8 cellular contexts compared by ENCODE assay signal in the genomic region with DNA sequence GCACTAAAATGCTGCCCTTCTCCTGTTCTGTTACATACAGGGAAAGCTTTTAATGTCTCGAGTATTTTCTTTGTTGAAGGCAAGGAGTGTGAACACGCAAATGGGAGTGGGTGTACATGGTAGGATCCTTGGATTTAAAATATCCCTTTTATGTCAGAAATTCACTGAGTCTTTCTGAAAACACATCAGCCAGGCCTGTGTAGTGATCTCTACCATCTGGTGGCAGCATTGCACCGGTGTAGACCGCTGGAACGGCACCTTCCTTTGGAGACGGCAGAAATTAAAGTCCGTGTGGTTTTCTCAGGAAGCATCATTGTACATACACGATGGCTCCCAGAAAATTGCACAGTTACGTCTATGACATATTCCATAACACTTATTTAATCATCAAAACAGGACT.
A peak's percentile ranks its signal among the peaks of the same experiment; 100 is the strongest.
DNase-seq lines count a peak whose midpoint lies in the region; ATAC-seq, FAIRE-seq and TF ChIP-seq lines count a peak whose summit lies in the region.

No MANE protein-coding gene starts in this region.

- no peaks in the 10 kb centered on the region for H3K4me1 Mint-ChIP-seq in activated naive CD4-positive, alpha-beta T cell treated with anti-CD3 and anti-CD28 coated beads, Interleukin-2, amount 10 ng/mL, durations not matched to agents 7 days and 5 days
- peaks cover 0 to 3% of the 10 kb centered on the region in 2 donors for H3K4me1 Mint-ChIP-seq in effector memory CD8-positive, alpha-beta T cell (ENCODE audit: low read depth in 2 of 2)

- no TSS peak for BruUV-seq in K562 (replicated peaks; lab: Mats Ljungman, UMichigan)

- H3K4me3 ChIP-seq in K562 (no peak overlapping the region), suprapubic skin (no peak overlapping the region)

- 3% methylated on average over 8 of the region's 9 CpGs for WGBS in K562 (ENCODE audit: insufficient coverage, low coverage, missing lambda C conversion rate)
- WGBS in suprapubic skin: 14% methylated on average over 9 of the region's 9 CpGs

- no peaks in the 10 kb centered on the region for H3K36me3 ChIP-seq in K562 (ENCODE audit: control insufficient read depth, insufficient read depth, low read length)
- no peaks in the 10 kb centered on the region for H3K36me3 ChIP-seq in suprapubic skin

- H3K9me1 ChIP-seq in K562 (ENCODE audit: control insufficient read depth, insufficient read depth, low read length): no peaks in the 10 kb centered on the region

- H3K4me3 Mint-ChIP-seq in activated naive CD4-positive, alpha-beta T cell treated with anti-CD3 and anti-CD28 coated beads, Interleukin-2, amount 10 ng/mL, durations not matched to agents 7 days and 5 days: no peak overlapping the region
- no peak overlapping the region for H3K4me3 Mint-ChIP-seq in effector memory CD8-positive, alpha-beta T cell

- H3K4me1 ChIP-seq in K562 (replicated peaks in 1 of 2; ENCODE audit: control insufficient read depth in 2 of 2, insufficient read depth in 2 of 2, low read length in 2 of 2) (no peaks in the 10 kb centered on the region), suprapubic skin (no peaks in the 10 kb centered on the region)

- in situ Hi-C loops in K562 (cut with MboI): no loop called here

- FAIRE-seq in K562 (lab: Jason Lieb, UNC): peak; percentile 62

- peaks cover 10% of the 10 kb centered on the region for H3K27me3 Mint-ChIP-seq in activated naive CD4-positive, alpha-beta T cell treated with anti-CD3 and anti-CD28 coated beads, Interleukin-2, amount 10 ng/mL, durations not matched to agents 7 days and 5 days
- H3K27me3 Mint-ChIP-seq in effector memory CD8-positive, alpha-beta T cell: peaks cover 11 to 37% of the 10 kb centered on the region in 2 donors

- no peaks in the 10 kb centered on the region for H4K20me1 ChIP-seq in K562 (replicated peaks; ENCODE audit: control insufficient read depth, insufficient read depth, low read length)

- intact Hi-C loops in K562 (cut with micrococcal nuclease): loop anchor here (5.0 kb wide), 2 partner anchors 127 to 1222 kb away; no protein-coding TSS in a partner anchor
- intact Hi-C loops in posterior cingulate gyrus (cut with DNase I): no loop called here

- TF ChIP-seq CTCF in K562 (IDR thresholded peaks at IDR 0.05 in 2 of 3, conservative IDR thresholded peaks at IDR 0.05 in 1 of 3; ENCODE audit: insufficient read depth in 2 of 3, low read depth in 1 of 3, low read length in 3 of 3) (peak; percentile 47 to 60 (median 57)), suprapubic skin (IDR thresholded peaks at IDR 0.05) (no peak)

- CTCF ChIA-PET in activated naive CD4-positive, alpha-beta T cell treated with anti-CD3 and anti-CD28 coated beads, Interleukin-2, amount 10 ng/mL, durations not matched to agents 7 days and 5 days (lab: Charles Lee): no interaction called here
- CTCF ChIA-PET in K562 (lab: Yijun Ruan, JAX; ENCODE audit: low intra/inter-chr PET ratio): no interaction called here

- H3K27ac ChIP-seq in K562 (ENCODE audit: extremely low read depth, low read depth, low read length) (no peak overlapping the region), suprapubic skin (no peak overlapping the region)

- POLR2A ChIA-PET in K562 (lab: Yijun Ruan, JAX): no interaction called here

- no peak overlapping the region for H3K27ac Mint-ChIP-seq in activated naive CD4-positive, alpha-beta T cell treated with anti-CD3 and anti-CD28 coated beads, Interleukin-2, amount 10 ng/mL, durations not matched to agents 7 days and 5 days
- no peak overlapping the region for H3K27ac Mint-ChIP-seq in effector memory CD8-positive, alpha-beta T cell

- H3K36me3 Mint-ChIP-seq in activated naive CD4-positive, alpha-beta T cell treated with anti-CD3 and anti-CD28 coated beads, Interleukin-2, amount 10 ng/mL, durations not matched to agents 7 days and 5 days: no peaks in the 10 kb centered on the region
- H3K36me3 Mint-ChIP-seq in effector memory CD8-positive, alpha-beta T cell (ENCODE audit: insufficient read depth): no peaks in the 10 kb centered on the region

- no peak for TF ChIP-seq EP300 in K562 (IDR thresholded peaks at IDR 0.05; ENCODE audit: low read length)
- TF ChIP-seq EP300 in suprapubic skin (IDR thresholded peaks at IDR 0.05): no peak

- peak; percentile 37 to 66 for TF ChIP-seq RAD21 in K562 (CRISPR knock-in tag; conservative IDR thresholded peaks at IDR 0.05 in 1 of 2, IDR thresholded peaks at IDR 0.05 in 1 of 2)

- no peaks in the 10 kb centered on the region for H3K79me2 ChIP-seq in K562 (ENCODE audit: control insufficient read depth, insufficient read depth, low read length)

- H3K9ac ChIP-seq in K562 (ENCODE audit: insufficient read depth in 1 of 2, low read depth in 2 of 2, low read length in 2 of 2): no peak overlapping the region

- peak; percentile 81 for ATAC-seq in K562
- no peak for ATAC-seq in effector memory CD8-positive, alpha-beta T cell (replicated peaks)

- no peak overlapping the region for H3K4me2 ChIP-seq in K562 (ENCODE audit: insufficient read depth, low read length)

- H2AFZ ChIP-seq in K562 (ENCODE audit: low read depth, low read length): no peak overlapping the region

- TF ChIP-seq POLR2A in K562 (conservative IDR thresholded peaks at IDR 0.05) (no peak), suprapubic skin (IDR thresholded peaks at IDR 0.05) (no peak)

- no peaks in the 10 kb centered on the region for H3K27me3 ChIP-seq in K562 (ENCODE audit: control insufficient read depth in 2 of 2, insufficient read depth in 2 of 2, low read length in 2 of 2)
- H3K27me3 ChIP-seq in suprapubic skin: no peaks in the 10 kb centered on the region

- no peaks in the 10 kb centered on the region for H3K9me3 Mint-ChIP-seq in activated naive CD4-positive, alpha-beta T cell treated with anti-CD3 and anti-CD28 coated beads, Interleukin-2, amount 10 ng/mL, durations not matched to agents 7 days and 5 days
- H3K9me3 Mint-ChIP-seq in effector memory CD8-positive, alpha-beta T cell: peaks cover 1 to 7% of the 10 kb centered on the region in 2 donors

- DNase-seq in activated naive CD4-positive, alpha-beta T cell treated with anti-CD3 and anti-CD28 coated beads, Interleukin-2, amount 10 ng/mL, durations not matched to agents 7 days and 5 days: peak; percentile 29
- DNase-seq in activated naive CD4-positive, alpha-beta T cell treated with Interleukin-2 at 50 U/mL for 16 hours: no peak
- peak; percentile 26 for DNase-seq in NCI-H2081 treated with DMSO at 0.1 percent for 48 hours (lab: John Stamatoyannopoulos, UW)
- peak in 3 of 4 experiments; percentile 8 to 47 (median 19) for DNase-seq in K562 (ENCODE audit: extremely low read depth in 1 of 4, low spot score in 3 of 4)
- peak in 7 of 10 donors; percentile 23 to 91 (median 61) for DNase-seq in posterior cingulate gyrus
- no peak for DNase-seq in suprapubic skin (ENCODE audit: low spot score in 2 of 2)
- no peak for DNase-seq in HCEC 1CT
- DNase-seq in effector memory CD8-positive, alpha-beta T cell: no peak

- no peaks in the 10 kb centered on the region for H3K9me3 ChIP-seq in K562 (replicated peaks; ENCODE audit: control insufficient read depth, insufficient read depth, low read depth, low read length)
- no peaks in the 10 kb centered on the region for H3K9me3 ChIP-seq in suprapubic skin

TF ChIP-seq in K562, 482 proteins besides CTCF, POLR2A, EP300 and RAD21:
- TF ChIP-seq SMC3 (conservative IDR thresholded peaks at IDR 0.05; ENCODE audit: insufficient read depth, low read depth, low read length) (0 out of 2 replicates have a peak, but pooled peaks have one; percentile 10), NFIC (IDR thresholded peaks at IDR 0.05) (no peak)
TF ChIP-seq in K562: peak in this region for 1.

Comparison
In these comparisons a context has a peak if more than half of its experiments do, and no peak if none do; other contexts are left out.
1. DNase-seq: peak in activated naive CD4-positive, alpha-beta T cell treated with anti-CD3 and anti-CD28 coated beads, Interleukin-2, amount 10 ng/mL, durations not matched to agents 7 days and 5 days (single experiment), NCI-H2081 treated with DMSO at 0.1 percent for 48 hours (single experiment), K562 (3 of 4) and posterior cingulate gyrus (7 of 10); none in activated naive CD4-positive, alpha-beta T cell treated with Interleukin-2 at 50 U/mL for 16 hours (single experiment), suprapubic skin (0 of 2), HCEC 1CT (single experiment) and effector memory CD8-positive, alpha-beta T cell (0 of 3).
2. CTCF ChIP-seq: peak in K562 (3 of 3); none in suprapubic skin (0 of 2).